In the genomic region with DNA sequence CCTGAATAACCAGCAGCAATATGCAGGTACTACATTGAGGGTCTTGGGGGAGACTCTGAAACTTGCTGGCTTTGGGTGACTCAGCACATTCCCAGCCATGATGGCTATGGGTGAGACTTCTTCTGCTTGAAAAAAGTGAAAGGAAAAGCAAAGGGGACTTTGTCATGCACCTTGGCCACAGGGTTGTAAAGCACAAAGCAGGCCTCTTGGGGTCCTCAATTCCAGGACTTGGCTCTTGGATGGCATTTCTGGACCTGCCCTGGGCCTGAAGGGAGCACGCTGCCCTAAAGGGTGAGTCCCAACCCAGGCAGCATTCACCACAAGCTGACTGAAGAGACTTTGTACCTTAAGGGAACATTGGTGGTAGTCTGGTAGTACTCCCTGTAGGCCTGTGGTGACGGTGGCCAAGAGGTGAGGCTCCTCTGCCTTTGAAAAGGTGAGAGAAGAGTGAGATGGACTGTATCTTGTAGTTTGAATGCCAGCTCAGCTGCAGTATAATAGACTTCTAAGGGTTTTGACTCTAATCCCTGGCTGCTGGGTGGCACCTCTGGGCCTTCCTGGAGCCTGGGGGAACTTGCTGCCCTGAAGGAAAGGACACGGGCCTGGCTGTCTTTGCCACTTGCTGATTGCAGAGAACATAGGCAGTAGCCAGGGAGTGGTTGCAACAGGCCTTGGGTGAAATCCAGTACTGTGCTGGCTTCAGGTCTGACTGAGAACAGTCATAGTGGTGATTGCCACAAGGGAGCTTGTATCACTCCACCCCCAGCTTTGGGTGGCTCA, we compare ENCODE assay signal across 8 cellular contexts. TPM values are rescaled to one million over a fixed set of nuclear protein-coding genes. Genes with fewer than 3 reads are reported as not detected.
A peak's percentile ranks its signal among the peaks of the same experiment; 100 is the strongest.
DNase-seq lines count a peak whose midpoint lies in the region; ATAC-seq, FAIRE-seq and TF ChIP-seq lines count a peak whose summit lies in the region.

No MANE protein-coding gene starts in this region.

- no peak overlapping the region; the same call in 1 of the 2 replicates for H3K27ac Mint-ChIP-seq in WTC11

- CTCF ChIA-PET in mammary epithelial cell (lab: Charles Lee; ENCODE audit: low non-redundant PET): no interaction called here
- CTCF ChIA-PET in WTC11 (lab: Charles Lee): interaction anchor here (1.1 kb wide), 1 partner anchor 178 kb away, joined by 6 read pairs; no protein-coding TSS in a partner anchor

- H4K20me1 ChIP-seq in mammary epithelial cell (ENCODE audit: insufficient read depth, low read length): no peaks in the 10 kb centered on the region

- no peaks in the 10 kb centered on the region for H3K4me1 ChIP-seq in mammary epithelial cell (ENCODE audit: insufficient read depth, low read length)
- peaks cover 3% of the 10 kb centered on the region in 2 donors for H3K4me1 ChIP-seq in small intestine (ENCODE audit: control insufficient read depth in 2 of 2, insufficient read depth in 1 of 2, low read depth in 1 of 2, low read length in 1 of 2)

- no peak overlapping the region for H3K27ac ChIP-seq in mammary epithelial cell (ENCODE audit: insufficient read depth, low read depth, low read length)
- H3K27ac ChIP-seq in small intestine (ENCODE audit: low read depth in 1 of 2, low read length in 1 of 2): peak overlapping the region; percentile 63 to 71

- TF ChIP-seq CTCF in mammary epithelial cell (conservative IDR thresholded peaks at IDR 0.05 in 1 of 2, IDR thresholded peaks at IDR 0.05 in 1 of 2; ENCODE audit: extremely low read depth in 1 of 2, insufficient read depth in 1 of 2, low read depth in 1 of 2, low read length in 2 of 2): no peak
- no peak for TF ChIP-seq CTCF in WTC11 (IDR thresholded peaks at IDR 0.05)

- in situ Hi-C loops in mammary epithelial cell (cut with MboI; ENCODE audit: low sequenced_read_pairs in 2 of 2): loop anchor here in 1 of 2 donors (25.0 kb wide), 1 partner anchor 532 kb away; no protein-coding TSS in a partner anchor

- no TSS peak for BruUV-seq in mammary epithelial cell (replicated peaks; lab: Mats Ljungman, UMichigan)

- POLR2A ChIA-PET in WTC11 (lab: Charles Lee): no interaction called here

- WGBS in mammary epithelial cell (ENCODE audit: low coverage, missing lambda C conversion rate): 30% methylated on average over 2 of the region's 3 CpGs
- WGBS in small intestine, 3 donors: 24 to 60% (median 27%) methylated on average over 3 of the region's 3 CpGs

- no peak overlapping the region for H3K4me2 ChIP-seq in mammary epithelial cell (ENCODE audit: insufficient read depth, low read depth, low read length)

- FAIRE-seq in small intestine (lab: Jason Lieb, UNC): no peak

- no peaks in the 10 kb centered on the region for H3K27me3 ChIP-seq in mammary epithelial cell (ENCODE audit: insufficient read depth, low read length)
- H3K27me3 ChIP-seq in small intestine (ENCODE audit: control insufficient read depth in 2 of 2, insufficient read depth in 2 of 2, low read length in 2 of 2): no peaks in the 10 kb centered on the region

- intact Hi-C loops in mammary epithelial cell (cut with micrococcal nuclease): no loop called here

- peaks cover 12% of the 10 kb centered on the region for H3K27me3 Mint-ChIP-seq in WTC11 (ENCODE audit: low read depth)

- peak; percentile 64 for DNase-seq in AG20443 (ENCODE audit: low spot score)
- peak; percentile 40 for DNase-seq in mammary epithelial cell
- DNase-seq in small intestine: peak; percentile 73
- no peak for DNase-seq in NAMALWA (ENCODE audit: low spot score)
- no peak for DNase-seq in WTC11 (ENCODE audit: low spot score)
- DNase-seq in NCI-H774 (lab: John Stamatoyannopoulos, UW): no peak

- H3K4me3 Mint-ChIP-seq in WTC11: no peak overlapping the region

- ATAC-seq in GM19395 (IDR thresholded peaks at IDR 0.05; ENCODE audit: unreplicated experiment): peak; percentile 82
- ATAC-seq in HG03442 (IDR thresholded peaks at IDR 0.05; ENCODE audit: unreplicated experiment): peak; percentile 93
- no peak for ATAC-seq in WTC11

- dilution Hi-C loops in mammary epithelial cell (cut with HindIII; ENCODE audit: low sequenced_read_pairs): no loop called here

- H2AFZ ChIP-seq in mammary epithelial cell (ENCODE audit: low read depth, low read length): no peak overlapping the region

- H3K4me1 Mint-ChIP-seq in WTC11: no peaks in the 10 kb centered on the region

- 0 out of 2 replicates have a peak, but pooled peaks cover 3% of the 10 kb centered on the region for H3K9me3 Mint-ChIP-seq in WTC11

- H3K36me3 Mint-ChIP-seq in WTC11: no peaks in the 10 kb centered on the region

- H3K9me3 ChIP-seq in mammary epithelial cell (replicated peaks; ENCODE audit: insufficient read depth, low read length) (no peaks in the 10 kb centered on the region), small intestine (ENCODE audit: control insufficient read depth, low read depth) (no peaks in the 10 kb centered on the region)

- H3K36me3 ChIP-seq in mammary epithelial cell (ENCODE audit: insufficient read depth, low read length): no peaks in the 10 kb centered on the region
- H3K36me3 ChIP-seq in small intestine (ENCODE audit: control insufficient read depth in 2 of 2, insufficient read depth in 2 of 2, low read length in 2 of 2): no peaks in the 10 kb centered on the region

- H3K4me3 ChIP-seq in mammary epithelial cell (replicated peaks in 1 of 3; ENCODE audit: insufficient read depth in 1 of 3, low read depth in 2 of 3, low read length in 3 of 3) (no peak overlapping the region), small intestine (ENCODE audit: low read depth in 1 of 2, low read length in 2 of 2) (no peak overlapping the region)

- no peaks in the 10 kb centered on the region for H3K79me2 ChIP-seq in mammary epithelial cell (ENCODE audit: insufficient read depth, low read length)

- H3K9ac ChIP-seq in mammary epithelial cell (ENCODE audit: insufficient read depth, low read length): no peak overlapping the region

TF ChIP-seq in WTC11, 78 proteins besides CTCF, POLR2A, EP300 and RAD21:
- no peak for TF ChIP-seq RELA (CRISPR knock-in tag; IDR thresholded peaks at IDR 0.05; ENCODE audit: borderline replicate concordance)
- TF ChIP-seq, protein P1, sequence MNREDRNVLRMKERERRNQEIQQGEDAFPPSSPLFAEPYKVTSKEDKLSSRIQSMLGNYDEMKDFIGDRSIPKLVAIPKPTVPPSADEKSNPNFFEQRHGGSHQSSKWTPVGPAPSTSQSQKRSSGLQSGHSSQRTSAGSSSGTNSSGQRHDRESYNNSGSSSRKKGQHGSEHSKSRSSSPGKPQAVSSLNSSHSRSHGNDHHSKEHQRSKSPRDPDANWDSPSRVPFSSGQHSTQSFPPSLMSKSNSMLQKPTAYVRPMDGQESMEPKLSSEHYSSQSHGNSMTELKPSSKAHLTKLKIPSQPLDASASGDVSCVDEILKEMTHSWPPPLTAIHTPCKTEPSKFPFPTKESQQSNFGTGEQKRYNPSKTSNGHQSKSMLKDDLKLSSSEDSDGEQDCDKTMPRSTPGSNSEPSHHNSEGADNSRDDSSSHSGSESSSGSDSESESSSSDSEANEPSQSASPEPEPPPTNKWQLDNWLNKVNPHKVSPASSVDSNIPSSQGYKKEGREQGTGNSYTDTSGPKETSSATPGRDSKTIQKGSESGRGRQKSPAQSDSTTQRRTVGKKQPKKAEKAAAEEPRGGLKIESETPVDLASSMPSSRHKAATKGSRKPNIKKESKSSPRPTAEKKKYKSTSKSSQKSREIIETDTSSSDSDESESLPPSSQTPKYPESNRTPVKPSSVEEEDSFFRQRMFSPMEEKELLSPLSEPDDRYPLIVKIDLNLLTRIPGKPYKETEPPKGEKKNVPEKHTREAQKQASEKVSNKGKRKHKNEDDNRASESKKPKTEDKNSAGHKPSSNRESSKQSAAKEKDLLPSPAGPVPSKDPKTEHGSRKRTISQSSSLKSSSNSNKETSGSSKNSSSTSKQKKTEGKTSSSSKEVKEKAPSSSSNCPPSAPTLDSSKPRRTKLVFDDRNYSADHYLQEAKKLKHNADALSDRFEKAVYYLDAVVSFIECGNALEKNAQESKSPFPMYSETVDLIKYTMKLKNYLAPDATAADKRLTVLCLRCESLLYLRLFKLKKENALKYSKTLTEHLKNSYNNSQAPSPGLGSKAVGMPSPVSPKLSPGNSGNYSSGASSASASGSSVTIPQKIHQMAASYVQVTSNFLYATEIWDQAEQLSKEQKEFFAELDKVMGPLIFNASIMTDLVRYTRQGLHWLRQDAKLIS (CRISPR knock-in tag; IDR thresholded peaks at IDR 0.05; ENCODE audit: borderline replicate concordance): no peak
- no peak for TF ChIP-seq FOXP1 (CRISPR knock-in tag; IDR thresholded peaks at IDR 0.05; ENCODE audit: borderline replicate concordance)
- no peak for TF ChIP-seq FOXJ3 (CRISPR knock-in tag; IDR thresholded peaks at IDR 0.05; ENCODE audit: borderline replicate concordance)
- TF ChIP-seq, protein P2, sequence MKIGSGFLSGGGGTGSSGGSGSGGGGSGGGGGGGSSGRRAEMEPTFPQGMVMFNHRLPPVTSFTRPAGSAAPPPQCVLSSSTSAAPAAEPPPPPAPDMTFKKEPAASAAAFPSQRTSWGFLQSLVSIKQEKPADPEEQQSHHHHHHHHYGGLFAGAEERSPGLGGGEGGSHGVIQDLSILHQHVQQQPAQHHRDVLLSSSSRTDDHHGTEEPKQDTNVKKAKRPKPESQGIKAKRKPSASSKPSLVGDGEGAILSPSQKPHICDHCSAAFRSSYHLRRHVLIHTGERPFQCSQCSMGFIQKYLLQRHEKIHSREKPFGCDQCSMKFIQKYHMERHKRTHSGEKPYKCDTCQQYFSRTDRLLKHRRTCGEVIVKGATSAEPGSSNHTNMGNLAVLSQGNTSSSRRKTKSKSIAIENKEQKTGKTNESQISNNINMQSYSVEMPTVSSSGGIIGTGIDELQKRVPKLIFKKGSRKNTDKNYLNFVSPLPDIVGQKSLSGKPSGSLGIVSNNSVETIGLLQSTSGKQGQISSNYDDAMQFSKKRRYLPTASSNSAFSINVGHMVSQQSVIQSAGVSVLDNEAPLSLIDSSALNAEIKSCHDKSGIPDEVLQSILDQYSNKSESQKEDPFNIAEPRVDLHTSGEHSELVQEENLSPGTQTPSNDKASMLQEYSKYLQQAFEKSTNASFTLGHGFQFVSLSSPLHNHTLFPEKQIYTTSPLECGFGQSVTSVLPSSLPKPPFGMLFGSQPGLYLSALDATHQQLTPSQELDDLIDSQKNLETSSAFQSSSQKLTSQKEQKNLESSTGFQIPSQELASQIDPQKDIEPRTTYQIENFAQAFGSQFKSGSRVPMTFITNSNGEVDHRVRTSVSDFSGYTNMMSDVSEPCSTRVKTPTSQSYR (CRISPR knock-in tag; IDR thresholded peaks at IDR 0.05): no peak

RNA-seq across cellular contexts. Expression of a gene that starts 36.5 kb away (rescaled TPM):
- not detected for total RNA-seq in mammary epithelial cell
- polyA plus RNA-seq in mammary epithelial cell: not detected
- not detected for polyA minus RNA-seq in mammary epithelial cell
- polyA plus RNA-seq in small intestine: 10 to 100 TPM in 2 of 3 donors, 1 to 10 TPM in 1; 9.4 to 19.8 (median 15.7) TPM
- total RNA-seq in WTC11 (2021): 0.66 to 1.2 TPM (median 0.89 TPM) in 3 replicates

Comparison
In these comparisons a context has a peak if more than half of its experiments do, and no peak if none do; other contexts are left out.
1. DNase-seq: peak in AG20443 (single experiment), mammary epithelial cell (single experiment) and small intestine (single experiment); none in NAMALWA (single experiment), WTC11 (single experiment) and NCI-H774 (single experiment).